ENCODE assay signal across 8 cellular contexts in the genomic region with DNA sequence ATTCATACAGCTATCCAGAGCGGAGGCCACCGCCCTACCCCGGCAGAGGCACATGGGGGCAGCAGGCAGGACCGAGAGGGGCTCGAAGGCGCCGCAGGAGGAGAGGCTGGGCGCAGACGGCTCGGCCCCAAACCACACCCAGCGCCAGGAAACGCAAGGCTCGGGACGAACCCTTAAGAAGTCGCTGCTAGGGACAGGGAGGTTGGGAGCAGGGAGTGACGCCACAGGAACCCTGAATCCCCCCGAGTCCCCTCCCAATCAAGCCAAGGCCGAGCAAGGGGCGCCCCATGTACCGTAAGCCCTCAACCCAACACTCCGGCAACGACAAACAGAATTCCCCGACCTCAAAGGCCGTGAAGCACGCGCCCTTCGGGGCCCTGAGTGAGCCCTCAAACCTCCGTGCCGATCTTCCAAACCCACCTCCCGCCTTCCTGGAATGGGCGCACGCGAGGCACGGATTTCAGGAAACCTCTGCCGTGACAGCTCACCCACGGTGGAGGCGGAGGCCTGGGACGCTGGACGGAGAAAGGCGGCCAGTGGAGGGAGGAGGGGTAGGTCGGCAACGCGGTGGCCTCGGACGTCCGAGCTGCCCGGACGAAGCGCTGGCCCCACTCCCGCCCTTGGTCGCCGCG. TPM values are rescaled to one million over a fixed set of nuclear protein-coding genes. Genes with fewer than 3 reads are reported as not detected.
DNase-seq lines count a peak whose midpoint lies in the region; ATAC-seq and TF ChIP-seq lines count a peak whose summit lies in the region.

No MANE protein-coding gene starts in this region.

- peak overlapping the region; percentile 51 for H4K8ac ChIP-seq in mesenchymal stem cell (ENCODE audit: low read length)

- H3K9me3 ChIP-seq in NT2/D1 (ENCODE audit: insufficient read depth, low read length) (no peaks in the 10 kb centered on the region), mesenchymal stem cell (ENCODE audit: control insufficient read depth, low read length) (peaks cover 4% of the 10 kb centered on the region), upper lobe of left lung (no peaks in the 10 kb centered on the region)

- peak overlapping the region; percentile 60 for H2BK5ac ChIP-seq in mesenchymal stem cell (ENCODE audit: low read depth, low read length, poor library complexity, severe bottlenecking)

- peak overlapping the region; percentile 71 for H3K27ac ChIP-seq in mesenchymal stem cell (ENCODE audit: low read length, poor library complexity, severe bottlenecking)
- peak overlapping the region; percentile 64 to 91 (median 80) for H3K27ac ChIP-seq in upper lobe of left lung
- H3K27ac ChIP-seq in foreskin keratinocyte = no peak overlapping the region

- H3K36me3 ChIP-seq in NT2/D1 (ENCODE audit: insufficient read depth, insufficient read length, low read length) (no peaks in the 10 kb centered on the region), mesenchymal stem cell (ENCODE audit: control insufficient read depth in 1 of 2, insufficient read depth in 2 of 2, low read depth in 1 of 2, low read length in 2 of 2) (peaks cover 0 to 7% of the 10 kb centered on the region in 2 experiments), upper lobe of left lung (no peaks in the 10 kb centered on the region)

- peak overlapping the region in 1 of 2 experiments; percentile 79 for H3K18ac ChIP-seq in mesenchymal stem cell (ENCODE audit: low read depth in 1 of 2, low read length in 2 of 2)

- H3K79me1 ChIP-seq in mesenchymal stem cell (replicated peaks; ENCODE audit: low read length, poor library complexity, severe bottlenecking) = no peaks in the 10 kb centered on the region

- H3K23ac ChIP-seq in mesenchymal stem cell (ENCODE audit: low read length in 2 of 2) = peak overlapping the region in 1 of 2 experiments; percentile 16

- ATAC-seq in upper lobe of left lung (ENCODE audit: low FRiP score in 2 of 2) (no peak), esophagus mucosa (no peak), foreskin keratinocyte (no peak)

- TF ChIP-seq CTCF in AG04449 (IDR thresholded peaks at IDR 0.05; ENCODE audit: insufficient read depth, low read length, missing control alignments) = no peak
- TF ChIP-seq CTCF in upper lobe of left lung (IDR thresholded peaks at IDR 0.05) = no peak
- TF ChIP-seq CTCF in foreskin keratinocyte (conservative IDR thresholded peaks at IDR 0.05) = no peak

- peak overlapping the region; percentile 18 for H2AFZ ChIP-seq in mesenchymal stem cell (ENCODE audit: low read depth, low read length)

- H2BK120ac ChIP-seq in mesenchymal stem cell (ENCODE audit: low read depth, low read length) = peak overlapping the region; percentile 55

- H3K14ac ChIP-seq in mesenchymal stem cell (ENCODE audit: low read length in 2 of 2) = no peak overlapping the region

- peaks cover 92% of the 10 kb centered on the region for H3K27me3 ChIP-seq in NT2/D1 (ENCODE audit: insufficient read depth, insufficient read length)
- H3K27me3 ChIP-seq in mesenchymal stem cell (ENCODE audit: control insufficient read depth in 1 of 2, insufficient read depth in 1 of 2, low read length in 2 of 2) = peaks cover 18 to 40% of the 10 kb centered on the region in 2 experiments
- peaks cover 0 to 5% (median 2%) of the 10 kb centered on the region in 4 donors for H3K27me3 ChIP-seq in upper lobe of left lung
- peaks cover 61% of the 10 kb centered on the region for H3K27me3 ChIP-seq in foreskin keratinocyte

- peak overlapping the region; percentile 96 for H2BK15ac ChIP-seq in mesenchymal stem cell (ENCODE audit: low read depth, poor library complexity, severe bottlenecking)

- no peak for TF ChIP-seq EP300 in upper lobe of left lung (IDR thresholded peaks at IDR 0.05)

- H3K4me3 ChIP-seq in AG04449 (ENCODE audit: low read depth, low read length) (peak overlapping the region; percentile 36), NT2/D1 (ENCODE audit: insufficient read length, low read depth) (peak overlapping the region; percentile 49), mesenchymal stem cell (ENCODE audit: insufficient read depth in 1 of 2, low read depth in 1 of 2, low read length in 2 of 2) (peak overlapping the region; percentile 76 to 82), upper lobe of left lung (peak overlapping the region; percentile 48 to 93 (median 72))

- peak overlapping the region; percentile 94 for H3K4me2 ChIP-seq in mesenchymal stem cell (ENCODE audit: low read length, poor library complexity, severe bottlenecking)

- H2BK12ac ChIP-seq in mesenchymal stem cell (ENCODE audit: low read length in 2 of 2) = peak overlapping the region in 1 of 2 experiments; percentile 37

- TF ChIP-seq POLR2A in upper lobe of left lung (IDR thresholded peaks at IDR 0.05) = no peak

- CTCF ChIA-PET in AG04449 (lab: Yijun Ruan, JAX) = interaction anchor here (1.8 kb wide), 1 partner anchor 20 kb away, joined by 6 read pairs; no protein-coding TSS in a partner anchor

- no peak overlapping the region for H4K91ac ChIP-seq in mesenchymal stem cell (ENCODE audit: low read length)

- H3K9ac ChIP-seq in NT2/D1 (ENCODE audit: insufficient read length, low read depth) = peak overlapping the region; percentile 69
- H3K9ac ChIP-seq in mesenchymal stem cell (ENCODE audit: low read length) = peak overlapping the region; percentile 47

- H3K4me1 ChIP-seq in NT2/D1 (ENCODE audit: insufficient read depth, insufficient read length) = peaks cover 12% of the 10 kb centered on the region
- peaks cover 49% of the 10 kb centered on the region for H3K4me1 ChIP-seq in mesenchymal stem cell (ENCODE audit: control insufficient read depth, insufficient read depth, low read depth, low read length)
- H3K4me1 ChIP-seq in upper lobe of left lung = peaks cover 52 to 68% (median 64%) of the 10 kb centered on the region in 4 donors
- H3K4me1 ChIP-seq in foreskin keratinocyte = peaks cover 9% of the 10 kb centered on the region

- no peak overlapping the region for H2AK5ac ChIP-seq in mesenchymal stem cell (ENCODE audit: low read length, severe bottlenecking)

- POLR2A ChIA-PET in AG04449 (lab: Yijun Ruan, JAX) = interaction anchor here (1.2 kb wide), 1 partner anchor 174 kb away, joined by 3 read pairs; no protein-coding TSS in a partner anchor

- DNase-seq in AG04449 (ENCODE audit: low read depth, low spot score) = no peak
- no peak for DNase-seq in NT2/D1 (ENCODE audit: low read depth, low spot score)
- peak; percentile 62 for DNase-seq in cerebellar cortex (ENCODE audit: low spot score)
- DNase-seq in mesenchymal stem cell = peak; percentile 69
- peak in 1 of 2 donors; percentile 80 for DNase-seq in upper lobe of left lung
- no peak for DNase-seq in foreskin keratinocyte
- DNase-seq in SHP77 treated with DMSO at 0.1 percent for 48 hours (lab: John Stamatoyannopoulos, UW) = no peak

- WGBS in mesenchymal stem cell = 3% methylated on average over 38 of the region's 53 CpGs
- WGBS in upper lobe of left lung, 2 donors = 4% methylated on average over 22 to 34 of the region's 53 CpGs

- peak overlapping the region; percentile 7 to 16 for H3K4ac ChIP-seq in mesenchymal stem cell (ENCODE audit: low read depth in 1 of 2, low read length in 2 of 2)

RNA-seq across cellular contexts. Expression of a gene that starts 1.8 kb away (rescaled TPM):
- polyA plus RNA-seq in mesenchymal stem cell (2013, experiment 1 of 2) = 1.0 TPM
- polyA plus RNA-seq in mesenchymal stem cell (2013, experiment 2 of 2) = 1.2 TPM
- total RNA-seq in upper lobe of left lung = 10 to 100 TPM; 10.8 to 51.3 (median 15.2) TPM
- total RNA-seq in esophagus mucosa = 5.3 TPM
- 0.51 and 0.95 TPM in 2 replicates for total RNA-seq in foreskin keratinocyte
- 0.73 and 1.0 TPM in 2 replicates for polyA plus RNA-seq in foreskin keratinocyte

RNA-seq across cellular contexts. Expression of a gene that starts 2.1 kb away (rescaled TPM):
- polyA plus RNA-seq in mesenchymal stem cell (2013, experiment 1 of 2) = 0.03 TPM
- polyA plus RNA-seq in mesenchymal stem cell (2013, experiment 2 of 2) = not detected
- 10 to 100 TPM in 3 of 6 donors, 1 to 10 TPM in 2, under 1 TPM in 1; 0.57 to 24.7 (median 9.3) TPM for total RNA-seq in upper lobe of left lung
- total RNA-seq in esophagus mucosa = 0.28 TPM
- not detected in 2 replicates for total RNA-seq in foreskin keratinocyte
- polyA plus RNA-seq in foreskin keratinocyte = not detected in 2 replicates

RNA-seq across cellular contexts. Expression of a gene that starts 52.2 kb away (rescaled TPM):
- polyA plus RNA-seq in mesenchymal stem cell (2013, experiment 1 of 2) = 50.8 TPM
- polyA plus RNA-seq in mesenchymal stem cell (2013, experiment 2 of 2) = 49.7 TPM
- total RNA-seq in upper lobe of left lung (10 to 100 TPM; 28.0 to 48.5 (median 43.3) TPM), esophagus mucosa (34.6 TPM), foreskin keratinocyte (45.0 and 45.7 TPM in 2 replicates)
- polyA plus RNA-seq in foreskin keratinocyte = 26.0 and 30.1 TPM in 2 replicates

Comparison
In these comparisons a context has a peak if more than half of its experiments do, and no peak if none do; other contexts are left out.
1. DNase-seq: peak in cerebellar cortex (single experiment) and mesenchymal stem cell (single experiment); none in AG04449 (single experiment), NT2/D1 (single experiment), foreskin keratinocyte (0 of 2) and SHP77 treated with DMSO at 0.1 percent for 48 hours (single experiment).
2. Peak in every context shown above with its lines, with median percentiles within 50 percentile points of each other: H3K4me3 ChIP-seq.